Comparison of ENCODE assay signal across 27 cellular contexts in the genomic region with DNA sequence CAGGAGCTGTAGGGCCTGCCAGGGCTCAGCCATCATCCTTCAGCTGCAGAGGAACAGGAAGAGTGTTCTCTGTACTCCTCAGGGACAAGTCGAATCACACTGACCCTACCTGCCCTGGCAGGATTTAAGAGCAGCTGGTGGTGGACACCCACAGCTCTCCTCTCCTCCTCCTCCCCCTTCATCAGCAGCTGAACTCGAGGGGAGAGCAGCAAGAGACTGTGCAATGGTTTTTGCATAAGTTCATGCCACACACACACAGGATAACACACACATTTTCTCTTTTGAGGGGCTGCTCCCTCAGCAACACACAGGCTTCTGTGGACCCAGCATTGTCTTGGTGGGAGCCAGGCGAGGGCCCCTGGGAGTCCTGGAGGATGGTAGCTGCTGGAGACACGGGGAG. TPM values are rescaled to one million over a fixed set of nuclear protein-coding genes. Genes with fewer than 3 reads are reported as not detected.
"Had no signal": no experiment of that assay in that cellular context is flagged by ENCODE, and none has a peak within 500 bp of the region (broad histone marks: within the 10 kb centered on the region; RNA-seq: fewer than 3 reads in every experiment).

A gene with protein sequence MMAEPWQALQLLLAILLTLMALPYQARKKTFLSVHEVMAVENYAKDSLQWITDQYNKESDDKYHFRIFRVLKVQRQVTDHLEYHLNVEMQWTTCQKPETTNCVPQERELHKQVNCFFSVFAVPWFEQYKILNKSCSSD (minus strand): TSS at position 101 of the 400 bp plus-strand sequence. CDS start 65 bp downstream, at position 36.

- H2AFZ ChIP-seq: parathyroid adenoma had no signal

- FAIRE-seq: urothelium cell line had no signal

- H3K4me2 ChIP-seq: smooth muscle cell had no signal

- H3K27me3 ChIP-seq: colonic mucosa, tibial nerve, upper lobe of left lung had no signal

- H3K79me2 ChIP-seq: parathyroid adenoma had no signal

- H3K4me3 ChIP-seq: colonic mucosa, gastrocnemius medialis, heart left ventricle, lung, mucosa of descending colon, smooth muscle cell, thoracic aorta, tibial nerve, upper lobe of left lung had no signal

- H3K9me3 ChIP-seq: colonic mucosa, gastrocnemius medialis, heart left ventricle, mucosa of descending colon, thoracic aorta, upper lobe of left lung had no signal

- H3K4me1 ChIP-seq: colonic mucosa, gastrocnemius medialis, heart left ventricle, parathyroid adenoma, tibial nerve, upper lobe of left lung had no signal

- H3K27ac ChIP-seq: colonic mucosa, epithelial cell of prostate, gastrocnemius medialis, heart left ventricle, parathyroid adenoma, thoracic aorta, tibial nerve, upper lobe of left lung had no signal

- H3K9ac ChIP-seq: parathyroid adenoma had no signal

- DNase-seq: colonic mucosa; effector CD8-positive, alpha-beta T cell; endodermal cell; foreskin fibroblast; gastrocnemius medialis; heart left ventricle; hippocampal formation; mucosa of descending colon; naive B cell; stimulated activated naive B cell treated with anti-CD40 and anti-IgM and Interleukin-4, amounts not matched to agents 10 μg/mL and 1 μg/mL and 100 μg/mL, for 72 hours; upper lobe of left lung had no signal

- H3K36me3 ChIP-seq: colonic mucosa, gastrocnemius medialis, heart left ventricle, thoracic aorta, tibial nerve, upper lobe of left lung had no signal

- ATAC-seq: esophagus mucosa; gastrocnemius medialis; heart left ventricle; mucosa of descending colon; natural killer cell treated with Interleukin-12 subunit alpha and Interleukin-12 subunit beta and Interleukin-15 and Interleukin-18, amount 100 ng/mL, for 72 hours; sciatic nerve; stimulated activated naive B cell treated with anti-CD40 and anti-IgM and Interleukin-4, amounts not matched to agents 10 μg/mL and 1 μg/mL and 100 μg/mL, for 72 hours had no signal

RNA-seq across cellular contexts. Expression of the gene that starts here (rescaled TPM):
- total RNA-seq: chondrocyte; colonic mucosa; esophagus mucosa; gastrocnemius medialis; heart left ventricle; liver; lung; mesothelial cell of epicardium; mucosa of descending colon; natural killer cell treated with Interleukin-12 subunit alpha and Interleukin-12 subunit beta and Interleukin-15 and Interleukin-18, amount 100 ng/mL, for 72 hours; neural crest cell; osteoblast; progenitor cell of endocrine pancreas; sciatic nerve; smooth muscle cell; thoracic aorta; tibial nerve; upper lobe of left lung had no signal
- polyA plus RNA-seq: heart left ventricle, liver, lung, smooth muscle cell had no signal
